ENCODE assay signal across 28 cellular contexts in genomic region chr10:132041340-132041739, GRCh38.
"Had no signal": no experiment of that assay in that cellular context is flagged by ENCODE, and none has a peak within 500 bp of the region (broad histone marks: within the 10 kb centered on the region; RNA-seq: fewer than 3 reads in every experiment).

No MANE protein-coding gene starts in this region.

- H3K27ac Mint-ChIP-seq: naive B cell; natural killer cell treated with Interleukin-12 subunit alpha and Interleukin-12 subunit beta and Interleukin-15 and Interleukin-18, amount 100 ng/mL, for 72 hours; nephron progenitor cell; progenitor cell of endocrine pancreas; stimulated activated naive B cell treated with anti-CD40 and anti-IgM and Interleukin-4, amounts not matched to agents 10 μg/mL and 1 μg/mL and 100 μg/mL, for 72 hours; stimulated activated naive CD8-positive, alpha-beta T cell treated with anti-CD3 and anti-CD28 coated beads, Interleukin-15, Interleukin-2, amounts not matched to agents 100 ng/mL and 50 ng/mL, for 24 hours had no signal

- H3K9me3 ChIP-seq: pancreas, psoas muscle, right lobe of liver, sigmoid colon, stomach, thoracic aorta, thyroid gland, upper lobe of left lung, vagina had no signal

- H3K4me1 ChIP-seq: pancreas, psoas muscle, vagina had no signal

- H3K36me3 Mint-ChIP-seq: naive B cell; naive thymus-derived CD8-positive, alpha-beta T cell; natural killer cell treated with Interleukin-12 subunit alpha and Interleukin-12 subunit beta and Interleukin-15 and Interleukin-18, amount 100 ng/mL, for 72 hours; stimulated activated naive B cell treated with anti-CD40 and anti-IgM and Interleukin-4, amounts not matched to agents 10 μg/mL and 1 μg/mL and 100 μg/mL, for 72 hours had no signal

- H3K27ac ChIP-seq: pancreas, psoas muscle, right lobe of liver, sigmoid colon, stomach, thoracic aorta, thyroid gland, tibial nerve, upper lobe of left lung, vagina had no signal

- H3K27me3 ChIP-seq: pancreas, thyroid gland, vagina had no signal

- H3K36me3 ChIP-seq: pancreas, right lobe of liver, sigmoid colon, stomach, thoracic aorta, thyroid gland, tibial nerve, upper lobe of left lung, vagina had no signal

- H3K4me3 ChIP-seq: pancreas, psoas muscle, right lobe of liver, sigmoid colon, stomach, thoracic aorta, thyroid gland, tibial nerve, upper lobe of left lung, vagina had no signal

- ATAC-seq: naive thymus-derived CD8-positive, alpha-beta T cell; natural killer cell treated with Interleukin-12 subunit alpha and Interleukin-12 subunit beta and Interleukin-15 and Interleukin-18, amount 100 ng/mL, for 72 hours; pancreas; psoas muscle; right cardiac atrium; right lobe of liver; stimulated activated naive B cell treated with anti-CD40 and anti-IgM and Interleukin-4, amounts not matched to agents 10 μg/mL and 1 μg/mL and 100 μg/mL, for 72 hours had no signal

- H3K9me3 Mint-ChIP-seq: naive B cell; naive thymus-derived CD8-positive, alpha-beta T cell; natural killer cell treated with Interleukin-12 subunit alpha and Interleukin-12 subunit beta and Interleukin-15 and Interleukin-18, amount 100 ng/mL, for 72 hours; neural crest cell; stimulated activated naive B cell treated with anti-CD40 and anti-IgM and Interleukin-4, amounts not matched to agents 10 μg/mL and 1 μg/mL and 100 μg/mL, for 72 hours; stimulated activated naive CD8-positive, alpha-beta T cell treated with anti-CD3 and anti-CD28 coated beads, Interleukin-15, Interleukin-2, amounts not matched to agents 100 ng/mL and 50 ng/mL, for 24 hours had no signal

- H3K4me3 Mint-ChIP-seq: naive B cell; naive thymus-derived CD8-positive, alpha-beta T cell; natural killer cell treated with Interleukin-12 subunit alpha and Interleukin-12 subunit beta and Interleukin-15 and Interleukin-18, amount 100 ng/mL, for 72 hours; nephron progenitor cell; neural crest cell; stimulated activated naive B cell treated with anti-CD40 and anti-IgM and Interleukin-4, amounts not matched to agents 10 μg/mL and 1 μg/mL and 100 μg/mL, for 72 hours; stimulated activated naive CD8-positive, alpha-beta T cell treated with anti-CD3 and anti-CD28 coated beads, Interleukin-15, Interleukin-2, amounts not matched to agents 100 ng/mL and 50 ng/mL, for 24 hours had no signal

- DNase-seq: naive B cell; nephron progenitor cell; occipital lobe; pancreas; right cardiac atrium; right lobe of liver; sigmoid colon; small intestine; stimulated activated CD4-positive, alpha-beta T cell treated with anti-CD3 and anti-CD28 coated beads, Interleukin-15, amount 100 ng/mL, for 24 hours; stimulated activated CD4-positive, alpha-beta T cell treated with anti-CD3 and anti-CD28 coated beads, Interleukin-2, amount 100 ng/mL, for 24 hours; stimulated activated CD4-positive, alpha-beta T cell treated with anti-CD3 and anti-CD28 coated beads, Interleukin-2, amount 100 ng/mL, for 48 hours; stimulated activated CD4-positive, alpha-beta T cell treated with anti-CD3 and anti-CD28 coated beads, Interleukin-4, amount 100 ng/mL, for 4 hours; stimulated activated CD8-positive, alpha-beta memory T cell treated with anti-CD3 and anti-CD28 coated beads, Interleukin-4, amount 100 ng/mL, for 48 hours; stimulated activated naive B cell treated with anti-CD40 and anti-IgM and Interleukin-4, amounts not matched to agents 10 μg/mL and 1 μg/mL and 100 μg/mL, for 72 hours; stimulated activated naive CD4-positive, alpha-beta T cell treated with Interleukin-2 at 50 U/mL for 16 hours; stomach; thyroid gland; trophoblast cell had no signal
